In the genomic region with DNA sequence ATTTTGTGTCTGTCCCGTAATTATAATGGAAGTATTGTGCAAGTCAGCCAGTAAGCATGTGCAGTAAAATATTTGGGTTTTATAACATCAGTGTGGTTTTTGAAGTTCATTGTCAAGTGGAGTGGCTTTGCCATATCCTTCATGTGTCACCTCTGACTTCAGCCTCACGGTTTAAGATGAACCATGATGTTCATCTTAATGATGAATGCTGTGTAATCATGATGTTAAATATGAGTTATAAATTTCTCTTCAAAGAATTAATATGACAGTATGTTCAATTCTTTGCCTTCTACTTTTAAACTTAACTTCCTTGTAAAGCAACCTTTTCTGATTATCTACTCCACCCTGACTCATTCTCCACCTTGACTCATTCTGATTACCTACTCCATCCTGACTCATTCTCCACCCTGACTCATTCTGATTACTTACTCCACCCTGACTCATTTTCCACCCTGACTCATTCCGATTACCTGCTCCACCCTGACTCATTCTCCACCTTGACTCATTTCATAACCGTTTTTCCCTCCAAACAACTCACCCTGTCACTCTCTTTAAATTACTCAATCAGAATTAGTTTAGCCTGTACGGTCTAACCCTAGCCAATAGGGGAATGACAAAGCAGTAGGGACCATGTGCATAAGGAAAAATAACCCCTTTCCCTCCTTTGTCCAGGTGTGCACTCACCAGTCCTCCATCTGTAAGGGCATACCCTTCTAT, we compare ENCODE assay signal across 1 cellular context.
TF ChIP-seq lines count a peak whose summit lies in the region.

No MANE protein-coding gene starts in this region.

TF ChIP-seq in GM12878, 131 proteins besides CTCF, POLR2A, EP300 and RAD21 (continued from another document and continues in another):
- TF ChIP-seq CHD2 (IDR thresholded peaks at IDR 0.05; ENCODE audit: borderline replicate concordance, low read depth, low read length) (no peak), GABPA (IDR thresholded peaks at IDR 0.05; ENCODE audit: low read depth) (peak; percentile 85), TARDBP (IDR thresholded peaks at IDR 0.05; ENCODE audit: borderline replicate concordance) (peak; percentile 11; the same call in 1 of the 2 replicates), ZNF622 (IDR thresholded peaks at IDR 0.05) (no peak), NKRF (conservative IDR thresholded peaks at IDR 0.05) (no peak), MYB (IDR thresholded peaks at IDR 0.05; ENCODE audit: borderline replicate concordance, low read depth, low read length) (no peak), KAT2A (conservative IDR thresholded peaks at IDR 0.05; ENCODE audit: control insufficient read depth, low read depth, low read length) (no peak), MEF2A (IDR thresholded peaks at IDR 0.05; ENCODE audit: insufficient read depth, low read depth, low read length) (0 out of 2 replicates have a peak, but pooled peaks have one; percentile 54), ASH2L (IDR thresholded peaks at IDR 0.05; ENCODE audit: borderline replicate concordance, low read depth) (no peak), NR2F1 (conservative IDR thresholded peaks at IDR 0.05) (0 out of 2 replicates have a peak, but pooled peaks have one; percentile 22), EED (IDR thresholded peaks at IDR 0.05; ENCODE audit: low read depth) (peak; percentile 98), NBN (IDR thresholded peaks at IDR 0.05) (peak; percentile 85), CREM (IDR thresholded peaks at IDR 0.05; ENCODE audit: low read depth) (peak; percentile 97), KDM1A (IDR thresholded peaks at IDR 0.05; ENCODE audit: borderline replicate concordance) (no peak), TCF3 (IDR thresholded peaks at IDR 0.05; ENCODE audit: borderline replicate concordance, insufficient read depth, low read depth, low read length) (no peak), FOXK2 (IDR thresholded peaks at IDR 0.05) (no peak), SPI1 (IDR thresholded peaks at IDR 0.05; ENCODE audit: borderline replicate concordance, insufficient read depth, low read depth, low read length) (no peak), HSF1 (IDR thresholded peaks at IDR 0.05; ENCODE audit: low read depth, low read length) (no peak), ATF7 (IDR thresholded peaks at IDR 0.05; ENCODE audit: low read depth) (peak; percentile 96), ZNF274 (IDR thresholded peaks at IDR 0.05; ENCODE audit: insufficient read depth, insufficient read length) (no peak), STAT1 (conservative IDR thresholded peaks at IDR 0.05) (no peak), PAX5 (IDR thresholded peaks at IDR 0.05; ENCODE audit: borderline replicate concordance, low read depth, low read length) (peak; percentile 86), RELB (IDR thresholded peaks at IDR 0.05; ENCODE audit: low read depth) (peak; percentile 62; the same call in 1 of the 2 replicates), CBX5 (IDR thresholded peaks at IDR 0.05; ENCODE audit: low read depth) (no peak), RUNX3 (IDR thresholded peaks at IDR 0.05; ENCODE audit: low read length) (peak; percentile 88), MTA2 (IDR thresholded peaks at IDR 0.05; ENCODE audit: low read depth) (peak; percentile 95), SMAD5 (IDR thresholded peaks at IDR 0.05; ENCODE audit: low read depth) (no peak), HCFC1 (IDR thresholded peaks at IDR 0.05; ENCODE audit: low read length) (no peak), FOS (IDR thresholded peaks at IDR 0.05; ENCODE audit: borderline replicate concordance, extremely low read depth, insufficient read length) (peak; percentile 6), SRF (IDR thresholded peaks at IDR 0.05; ENCODE audit: low read depth in 2 of 2, low read length in 2 of 2) (peak in 1 of 2 experiments; percentile 88; a peak in 2 of 4 replicates), POLR2AphosphoS2 (IDR thresholded peaks at IDR 0.05; ENCODE audit: low read depth, low read length) (no peak)
- TF ChIP-seq, protein P1, sequence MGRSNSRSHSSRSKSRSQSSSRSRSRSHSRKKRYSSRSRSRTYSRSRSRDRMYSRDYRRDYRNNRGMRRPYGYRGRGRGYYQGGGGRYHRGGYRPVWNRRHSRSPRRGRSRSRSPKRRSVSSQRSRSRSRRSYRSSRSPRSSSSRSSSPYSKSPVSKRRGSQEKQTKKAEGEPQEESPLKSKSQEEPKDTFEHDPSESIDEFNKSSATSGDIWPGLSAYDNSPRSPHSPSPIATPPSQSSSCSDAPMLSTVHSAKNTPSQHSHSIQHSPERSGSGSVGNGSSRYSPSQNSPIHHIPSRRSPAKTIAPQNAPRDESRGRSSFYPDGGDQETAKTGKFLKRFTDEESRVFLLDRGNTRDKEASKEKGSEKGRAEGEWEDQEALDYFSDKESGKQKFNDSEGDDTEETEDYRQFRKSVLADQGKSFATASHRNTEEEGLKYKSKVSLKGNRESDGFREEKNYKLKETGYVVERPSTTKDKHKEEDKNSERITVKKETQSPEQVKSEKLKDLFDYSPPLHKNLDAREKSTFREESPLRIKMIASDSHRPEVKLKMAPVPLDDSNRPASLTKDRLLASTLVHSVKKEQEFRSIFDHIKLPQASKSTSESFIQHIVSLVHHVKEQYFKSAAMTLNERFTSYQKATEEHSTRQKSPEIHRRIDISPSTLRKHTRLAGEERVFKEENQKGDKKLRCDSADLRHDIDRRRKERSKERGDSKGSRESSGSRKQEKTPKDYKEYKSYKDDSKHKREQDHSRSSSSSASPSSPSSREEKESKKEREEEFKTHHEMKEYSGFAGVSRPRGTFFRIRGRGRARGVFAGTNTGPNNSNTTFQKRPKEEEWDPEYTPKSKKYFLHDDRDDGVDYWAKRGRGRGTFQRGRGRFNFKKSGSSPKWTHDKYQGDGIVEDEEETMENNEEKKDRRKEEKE (IDR thresholded peaks at IDR 0.05), result no peak
- TF ChIP-seq, protein P2, sequence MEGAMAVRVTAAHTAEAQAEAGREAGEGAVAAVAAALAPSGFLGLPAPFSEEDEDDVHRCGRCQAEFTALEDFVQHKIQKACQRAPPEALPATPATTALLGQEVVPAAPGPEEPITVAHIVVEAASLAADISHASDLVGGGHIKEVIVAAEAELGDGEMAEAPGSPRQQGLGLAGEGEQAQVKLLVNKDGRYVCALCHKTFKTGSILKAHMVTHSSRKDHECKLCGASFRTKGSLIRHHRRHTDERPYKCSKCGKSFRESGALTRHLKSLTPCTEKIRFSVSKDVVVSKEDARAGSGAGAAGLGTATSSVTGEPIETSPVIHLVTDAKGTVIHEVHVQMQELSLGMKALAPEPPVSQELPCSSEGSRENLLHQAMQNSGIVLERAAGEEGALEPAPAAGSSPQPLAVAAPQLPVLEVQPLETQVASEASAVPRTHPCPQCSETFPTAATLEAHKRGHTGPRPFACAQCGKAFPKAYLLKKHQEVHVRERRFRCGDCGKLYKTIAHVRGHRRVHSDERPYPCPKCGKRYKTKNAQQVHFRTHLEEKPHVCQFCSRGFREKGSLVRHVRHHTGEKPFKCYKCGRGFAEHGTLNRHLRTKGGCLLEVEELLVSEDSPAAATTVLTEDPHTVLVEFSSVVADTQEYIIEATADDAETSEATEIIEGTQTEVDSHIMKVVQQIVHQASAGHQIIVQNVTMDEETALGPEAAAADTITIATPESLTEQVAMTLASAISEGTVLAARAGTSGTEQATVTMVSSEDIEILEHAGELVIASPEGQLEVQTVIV (IDR thresholded peaks at IDR 0.05; ENCODE audit: borderline replicate concordance, partially characterized antibody), result no peak
- TF ChIP-seq, protein P3, sequence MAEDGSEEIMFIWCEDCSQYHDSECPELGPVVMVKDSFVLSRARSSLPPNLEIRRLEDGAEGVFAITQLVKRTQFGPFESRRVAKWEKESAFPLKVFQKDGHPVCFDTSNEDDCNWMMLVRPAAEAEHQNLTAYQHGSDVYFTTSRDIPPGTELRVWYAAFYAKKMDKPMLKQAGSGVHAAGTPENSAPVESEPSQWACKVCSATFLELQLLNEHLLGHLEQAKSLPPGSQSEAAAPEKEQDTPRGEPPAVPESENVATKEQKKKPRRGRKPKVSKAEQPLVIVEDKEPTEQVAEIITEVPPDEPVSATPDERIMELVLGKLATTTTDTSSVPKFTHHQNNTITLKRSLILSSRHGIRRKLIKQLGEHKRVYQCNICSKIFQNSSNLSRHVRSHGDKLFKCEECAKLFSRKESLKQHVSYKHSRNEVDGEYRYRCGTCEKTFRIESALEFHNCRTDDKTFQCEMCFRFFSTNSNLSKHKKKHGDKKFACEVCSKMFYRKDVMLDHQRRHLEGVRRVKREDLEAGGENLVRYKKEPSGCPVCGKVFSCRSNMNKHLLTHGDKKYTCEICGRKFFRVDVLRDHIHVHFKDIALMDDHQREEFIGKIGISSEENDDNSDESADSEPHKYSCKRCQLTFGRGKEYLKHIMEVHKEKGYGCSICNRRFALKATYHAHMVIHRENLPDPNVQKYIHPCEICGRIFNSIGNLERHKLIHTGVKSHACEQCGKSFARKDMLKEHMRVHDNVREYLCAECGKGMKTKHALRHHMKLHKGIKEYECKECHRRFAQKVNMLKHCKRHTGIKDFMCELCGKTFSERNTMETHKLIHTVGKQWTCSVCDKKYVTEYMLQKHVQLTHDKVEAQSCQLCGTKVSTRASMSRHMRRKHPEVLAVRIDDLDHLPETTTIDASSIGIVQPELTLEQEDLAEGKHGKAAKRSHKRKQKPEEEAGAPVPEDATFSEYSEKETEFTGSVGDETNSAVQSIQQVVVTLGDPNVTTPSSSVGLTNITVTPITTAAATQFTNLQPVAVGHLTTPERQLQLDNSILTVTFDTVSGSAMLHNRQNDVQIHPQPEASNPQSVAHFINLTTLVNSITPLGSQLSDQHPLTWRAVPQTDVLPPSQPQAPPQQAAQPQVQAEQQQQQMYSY (CRISPR knock-in tag; IDR thresholded peaks at IDR 0.05), result no peak
- TF ChIP-seq, protein P4, sequence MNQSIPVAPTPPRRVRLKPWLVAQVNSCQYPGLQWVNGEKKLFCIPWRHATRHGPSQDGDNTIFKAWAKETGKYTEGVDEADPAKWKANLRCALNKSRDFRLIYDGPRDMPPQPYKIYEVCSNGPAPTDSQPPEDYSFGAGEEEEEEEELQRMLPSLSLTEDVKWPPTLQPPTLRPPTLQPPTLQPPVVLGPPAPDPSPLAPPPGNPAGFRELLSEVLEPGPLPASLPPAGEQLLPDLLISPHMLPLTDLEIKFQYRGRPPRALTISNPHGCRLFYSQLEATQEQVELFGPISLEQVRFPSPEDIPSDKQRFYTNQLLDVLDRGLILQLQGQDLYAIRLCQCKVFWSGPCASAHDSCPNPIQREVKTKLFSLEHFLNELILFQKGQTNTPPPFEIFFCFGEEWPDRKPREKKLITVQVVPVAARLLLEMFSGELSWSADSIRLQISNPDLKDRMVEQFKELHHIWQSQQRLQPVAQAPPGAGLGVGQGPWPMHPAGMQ (IDR thresholded peaks at IDR 0.05; ENCODE audit: borderline replicate concordance), result no peak
- TF ChIP-seq, protein P5, sequence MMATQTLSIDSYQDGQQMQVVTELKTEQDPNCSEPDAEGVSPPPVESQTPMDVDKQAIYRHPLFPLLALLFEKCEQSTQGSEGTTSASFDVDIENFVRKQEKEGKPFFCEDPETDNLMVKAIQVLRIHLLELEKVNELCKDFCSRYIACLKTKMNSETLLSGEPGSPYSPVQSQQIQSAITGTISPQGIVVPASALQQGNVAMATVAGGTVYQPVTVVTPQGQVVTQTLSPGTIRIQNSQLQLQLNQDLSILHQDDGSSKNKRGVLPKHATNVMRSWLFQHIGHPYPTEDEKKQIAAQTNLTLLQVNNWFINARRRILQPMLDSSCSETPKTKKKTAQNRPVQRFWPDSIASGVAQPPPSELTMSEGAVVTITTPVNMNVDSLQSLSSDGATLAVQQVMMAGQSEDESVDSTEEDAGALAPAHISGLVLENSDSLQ (IDR thresholded peaks at IDR 0.05), result peak; percentile 96
- TF ChIP-seq, protein P6, sequence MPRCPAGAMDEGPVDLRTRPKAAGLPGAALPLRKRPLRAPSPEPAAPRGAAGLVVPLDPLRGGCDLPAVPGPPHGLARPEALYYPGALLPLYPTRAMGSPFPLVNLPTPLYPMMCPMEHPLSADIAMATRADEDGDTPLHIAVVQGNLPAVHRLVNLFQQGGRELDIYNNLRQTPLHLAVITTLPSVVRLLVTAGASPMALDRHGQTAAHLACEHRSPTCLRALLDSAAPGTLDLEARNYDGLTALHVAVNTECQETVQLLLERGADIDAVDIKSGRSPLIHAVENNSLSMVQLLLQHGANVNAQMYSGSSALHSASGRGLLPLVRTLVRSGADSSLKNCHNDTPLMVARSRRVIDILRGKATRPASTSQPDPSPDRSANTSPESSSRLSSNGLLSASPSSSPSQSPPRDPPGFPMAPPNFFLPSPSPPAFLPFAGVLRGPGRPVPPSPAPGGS (IDR thresholded peaks at IDR 0.05; ENCODE audit: borderline replicate concordance, insufficient read depth, low read depth, low read length, poor library complexity, severe bottlenecking), result peak; percentile 96
